In the genomic region with DNA sequence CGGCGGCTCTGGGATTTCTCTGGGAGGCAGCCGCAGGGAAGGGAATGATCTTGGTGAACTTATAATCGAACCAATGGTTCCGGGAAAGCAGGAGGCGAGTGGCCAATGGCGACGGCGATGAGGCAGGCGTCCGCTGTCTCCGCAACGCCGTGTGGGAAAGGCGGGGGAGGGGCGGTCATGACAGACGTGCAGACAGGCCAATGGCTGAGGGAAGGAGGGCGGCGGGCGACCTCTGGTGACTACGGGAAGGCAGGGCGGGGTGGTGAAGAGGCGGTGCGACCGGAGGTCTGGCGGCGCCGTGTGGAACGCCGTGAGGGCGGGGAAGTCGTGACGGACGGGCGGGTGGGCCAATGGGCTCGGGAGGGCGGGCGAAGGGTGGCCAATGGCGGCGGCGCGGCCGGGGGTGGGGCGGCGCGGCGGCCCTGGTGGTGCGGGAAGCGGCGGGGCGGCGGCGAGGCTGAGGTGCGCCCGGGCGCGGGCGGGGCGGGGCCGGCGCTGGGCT, we compare ENCODE assay signal across 8 cellular contexts. TPM values are rescaled to one million over a fixed set of nuclear protein-coding genes. Genes with fewer than 3 reads are reported as not detected.
DNase-seq lines count a peak whose midpoint lies in the region; ATAC-seq and TF ChIP-seq lines count a peak whose summit lies in the region.

A gene with protein sequence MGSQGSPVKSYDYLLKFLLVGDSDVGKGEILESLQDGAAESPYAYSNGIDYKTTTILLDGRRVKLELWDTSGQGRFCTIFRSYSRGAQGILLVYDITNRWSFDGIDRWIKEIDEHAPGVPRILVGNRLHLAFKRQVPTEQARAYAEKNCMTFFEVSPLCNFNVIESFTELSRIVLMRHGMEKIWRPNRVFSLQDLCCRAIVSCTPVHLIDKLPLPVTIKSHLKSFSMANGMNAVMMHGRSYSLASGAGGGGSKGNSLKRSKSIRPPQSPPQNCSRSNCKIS (plus strand): TSS at position 409 of the 502 bp plus-strand sequence. CDS start 226 bp downstream, outside the sequence.

- peaks cover 8% of the 10 kb centered on the region for H3K4me1 ChIP-seq in MM.1S (ENCODE audit: low read length)

- no peaks in the 10 kb centered on the region for H3K9me3 Mint-ChIP-seq in stimulated activated naive CD8-positive, alpha-beta T cell treated with anti-CD3 and anti-CD28 coated beads, Interleukin-15, amount 100 ng/mL, for 72 hours

- H3K9me2 ChIP-seq in MM.1S (replicated peaks; ENCODE audit: insufficient read depth, low read length) (no peaks in the 10 kb centered on the region), neural cell (ENCODE audit: insufficient read depth, low read length) (no peaks in the 10 kb centered on the region)

- H3K79me2 ChIP-seq in MM.1S (ENCODE audit: low read length) (peaks cover 64% of the 10 kb centered on the region), neural cell (replicated peaks; ENCODE audit: insufficient read depth, low read length) (peaks cover 26% of the 10 kb centered on the region)

- DNase-seq in GDM1 (lab: John Stamatoyannopoulos, UW) (peak; percentile 98), HCEC 1CT (peak; percentile 96), MM.1S (peak; percentile 98), SIG-M5 (lab: John Stamatoyannopoulos, UW) (peak; percentile 82), activated gamma-delta T cell (lab: John Stamatoyannopoulos, UW) (peak; percentile 98), fibroblast of the conjunctiva (ENCODE audit: low read depth) (peak; percentile 98)
- peak; percentile 99 for DNase-seq in stimulated activated naive CD8-positive, alpha-beta T cell treated with anti-CD3 and anti-CD28 coated beads, Interleukin-15, amount 100 ng/mL, for 72 hours

- TF ChIP-seq EP300 in neural cell (conservative IDR thresholded peaks at IDR 0.05; ENCODE audit: poor library complexity, severe bottlenecking): no peak

- H3K27ac ChIP-seq in MM.1S (ENCODE audit: low read length): peak within 1 kb of the TSS; percentile 99
- peak within 1 kb of the TSS; percentile 95 for H3K27ac ChIP-seq in neural cell (ENCODE audit: low read length)

- TF ChIP-seq RAD21 in neural cell (conservative IDR thresholded peaks at IDR 0.05): no peak

- H4K20me1 ChIP-seq in MM.1S (ENCODE audit: insufficient read depth, low read length): no peaks in the 10 kb centered on the region
- H4K20me1 ChIP-seq in neural cell (ENCODE audit: insufficient read depth): peaks cover 4% of the 10 kb centered on the region

- ATAC-seq in stimulated activated naive CD8-positive, alpha-beta T cell treated with anti-CD3 and anti-CD28 coated beads, Interleukin-15, amount 100 ng/mL, for 72 hours: peak; percentile 90

- no peaks in the 10 kb centered on the region for H3K27me3 ChIP-seq in MM.1S (replicated peaks; ENCODE audit: insufficient read depth, low read length)
- H3K27me3 ChIP-seq in neural cell (ENCODE audit: insufficient read depth, low read depth, low read length): no peaks in the 10 kb centered on the region

- H3K27me3 Mint-ChIP-seq in stimulated activated naive CD8-positive, alpha-beta T cell treated with anti-CD3 and anti-CD28 coated beads, Interleukin-15, amount 100 ng/mL, for 72 hours: peaks cover 5% of the 10 kb centered on the region

- H3K9me3 ChIP-seq in MM.1S (replicated peaks; ENCODE audit: insufficient read depth, low read length) (no peaks in the 10 kb centered on the region), neural cell (ENCODE audit: low read length) (no peaks in the 10 kb centered on the region)

- TF ChIP-seq CTCF in MM.1S (IDR thresholded peaks at IDR 0.05; ENCODE audit: low read length): no peak
- TF ChIP-seq CTCF in neural cell (IDR thresholded peaks at IDR 0.05; ENCODE audit: poor library complexity, severe bottlenecking): peak; percentile 41

- H3K9ac ChIP-seq in MM.1S (ENCODE audit: low read length) (peak within 1 kb of the TSS; percentile 97), neural cell (ENCODE audit: low read length) (peak within 1 kb of the TSS; percentile 92)

- no peaks in the 10 kb centered on the region for H3K36me3 ChIP-seq in MM.1S (replicated peaks; ENCODE audit: insufficient read depth, low read length)
- no peaks in the 10 kb centered on the region for H3K36me3 ChIP-seq in neural cell (ENCODE audit: insufficient read depth, low read length)

- H2AFZ ChIP-seq in MM.1S (ENCODE audit: low read length) (peak within 1 kb of the TSS; percentile 93), neural cell (ENCODE audit: low read depth, low read length) (peak within 1 kb of the TSS; percentile 89)

- peaks cover 58% of the 10 kb centered on the region for H3K4me1 Mint-ChIP-seq in stimulated activated naive CD8-positive, alpha-beta T cell treated with anti-CD3 and anti-CD28 coated beads, Interleukin-15, amount 100 ng/mL, for 72 hours

- H3F3A ChIP-seq in MM.1S (ENCODE audit: insufficient read depth, low read length) (peaks cover 9% of the 10 kb centered on the region; the same call in 1 of the 2 replicates), neural cell (ENCODE audit: insufficient read depth, low read length, poor library complexity, severe bottlenecking) (no peaks in the 10 kb centered on the region)

- peak within 1 kb of the TSS; percentile 97 to 99 for H3K27ac Mint-ChIP-seq in stimulated activated naive CD8-positive, alpha-beta T cell treated with anti-CD3 and anti-CD28 coated beads, Interleukin-15, amount 100 ng/mL, for 72 hours

- peak within 1 kb of the TSS; percentile 89 to 90 for H3K4me3 Mint-ChIP-seq in stimulated activated naive CD8-positive, alpha-beta T cell treated with anti-CD3 and anti-CD28 coated beads, Interleukin-15, amount 100 ng/mL, for 72 hours

- H3K4me3 ChIP-seq in MM.1S (ENCODE audit: low read length): peak within 1 kb of the TSS; percentile 99
- H3K4me3 ChIP-seq in neural cell (ENCODE audit: low read length): peak within 1 kb of the TSS; percentile 97

- H3K4me2 ChIP-seq in MM.1S (ENCODE audit: low read depth, low read length) (peak within 1 kb of the TSS; percentile 98), neural cell (ENCODE audit: low read length) (peak within 1 kb of the TSS; percentile 91)

TF ChIP-seq in neural cell, 6 proteins besides CTCF, POLR2A, EP300 and RAD21:
- peak; percentile 54 for TF ChIP-seq POLR2AphosphoS5 (IDR thresholded peaks at IDR 0.05)
- TF ChIP-seq SMC3 (conservative IDR thresholded peaks at IDR 0.05; ENCODE audit: poor library complexity): no peak
- TF ChIP-seq, protein P1, sequence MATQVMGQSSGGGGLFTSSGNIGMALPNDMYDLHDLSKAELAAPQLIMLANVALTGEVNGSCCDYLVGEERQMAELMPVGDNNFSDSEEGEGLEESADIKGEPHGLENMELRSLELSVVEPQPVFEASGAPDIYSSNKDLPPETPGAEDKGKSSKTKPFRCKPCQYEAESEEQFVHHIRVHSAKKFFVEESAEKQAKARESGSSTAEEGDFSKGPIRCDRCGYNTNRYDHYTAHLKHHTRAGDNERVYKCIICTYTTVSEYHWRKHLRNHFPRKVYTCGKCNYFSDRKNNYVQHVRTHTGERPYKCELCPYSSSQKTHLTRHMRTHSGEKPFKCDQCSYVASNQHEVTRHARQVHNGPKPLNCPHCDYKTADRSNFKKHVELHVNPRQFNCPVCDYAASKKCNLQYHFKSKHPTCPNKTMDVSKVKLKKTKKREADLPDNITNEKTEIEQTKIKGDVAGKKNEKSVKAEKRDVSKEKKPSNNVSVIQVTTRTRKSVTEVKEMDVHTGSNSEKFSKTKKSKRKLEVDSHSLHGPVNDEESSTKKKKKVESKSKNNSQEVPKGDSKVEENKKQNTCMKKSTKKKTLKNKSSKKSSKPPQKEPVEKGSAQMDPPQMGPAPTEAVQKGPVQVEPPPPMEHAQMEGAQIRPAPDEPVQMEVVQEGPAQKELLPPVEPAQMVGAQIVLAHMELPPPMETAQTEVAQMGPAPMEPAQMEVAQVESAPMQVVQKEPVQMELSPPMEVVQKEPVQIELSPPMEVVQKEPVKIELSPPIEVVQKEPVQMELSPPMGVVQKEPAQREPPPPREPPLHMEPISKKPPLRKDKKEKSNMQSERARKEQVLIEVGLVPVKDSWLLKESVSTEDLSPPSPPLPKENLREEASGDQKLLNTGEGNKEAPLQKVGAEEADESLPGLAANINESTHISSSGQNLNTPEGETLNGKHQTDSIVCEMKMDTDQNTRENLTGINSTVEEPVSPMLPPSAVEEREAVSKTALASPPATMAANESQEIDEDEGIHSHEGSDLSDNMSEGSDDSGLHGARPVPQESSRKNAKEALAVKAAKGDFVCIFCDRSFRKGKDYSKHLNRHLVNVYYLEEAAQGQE (IDR thresholded peaks at IDR 0.05; ENCODE audit: borderline replicate concordance): no peak

RNA-seq across cellular contexts. Expression of the gene that starts here (rescaled TPM):
- polyA plus RNA-seq in neural cell: 40.7 and 44.5 TPM in 2 replicates
- 24.3 and 35.5 TPM in 2 replicates for polyA minus RNA-seq in neural cell

Comparison
In these comparisons a context has a peak if more than half of its experiments do, and no peak if none do; other contexts are left out.
1. Peak in every context shown above with its lines: DNase-seq, ATAC-seq, H3K4me3 ChIP-seq and H3K27ac ChIP-seq.